In genomic region chr20:36819662-36820061, GRCh38 we compare ENCODE assay signal across 13 cellular contexts. TPM values are rescaled to one million over a fixed set of nuclear protein-coding genes. Genes with fewer than 3 reads are reported as not detected.
A peak's percentile ranks its signal among the peaks of the same experiment; 100 is the strongest.
DNase-seq lines count a peak whose midpoint lies in the region; ATAC-seq lines count a peak whose summit lies in the region.
"Had no signal": no experiment of that assay in that cellular context is flagged by ENCODE, and none has a peak within 500 bp of the region (broad histone marks: within the 10 kb centered on the region; RNA-seq: fewer than 3 reads in every experiment).

No MANE protein-coding gene starts in this region.

- peak overlapping the region; percentile 73 for H3K27ac Mint-ChIP-seq in stimulated activated naive B cell treated with anti-CD40 and anti-IgM and Interleukin-4, amounts not matched to agents 10 μg/mL and 1 μg/mL and 100 μg/mL, for 72 hours
- H3K27ac Mint-ChIP-seq: activated T-helper 17 cell treated with anti-CD3 and anti-CD28 coated beads, Interleukin-2, amount 50 U/mL, for 72 hours had no signal

- H3K36me3 Mint-ChIP-seq in stimulated activated naive B cell treated with anti-CD40 and anti-IgM and Interleukin-4, amounts not matched to agents 10 μg/mL and 1 μg/mL and 100 μg/mL, for 72 hours: peaks cover 29 to 44% of the 10 kb centered on the region in 2 donors

- no peaks in the 10 kb centered on the region for H3K9me3 ChIP-seq in HUES6 (ENCODE audit: control insufficient read depth, insufficient read depth, low read depth, low read length)

- H3K27me3 ChIP-seq in HUES6 (ENCODE audit: control insufficient read depth, insufficient read depth, low read length): no peaks in the 10 kb centered on the region

- no peak overlapping the region for H3K4me3 Mint-ChIP-seq in stimulated activated naive B cell treated with anti-CD40 and anti-IgM and Interleukin-4, amounts not matched to agents 10 μg/mL and 1 μg/mL and 100 μg/mL, for 72 hours
- H3K4me3 Mint-ChIP-seq: activated T-helper 17 cell treated with anti-CD3 and anti-CD28 coated beads, Interleukin-2, amount 50 U/mL, for 72 hours had no signal

- H3K4me1 Mint-ChIP-seq in stimulated activated naive B cell treated with anti-CD40 and anti-IgM and Interleukin-4, amounts not matched to agents 10 μg/mL and 1 μg/mL and 100 μg/mL, for 72 hours: peaks cover 6 to 9% of the 10 kb centered on the region in 2 donors
- H3K4me1 Mint-ChIP-seq: activated T-helper 17 cell treated with anti-CD3 and anti-CD28 coated beads, Interleukin-2, amount 50 U/mL, for 72 hours had no signal

- H3K9me3 Mint-ChIP-seq in stimulated activated naive B cell treated with anti-CD40 and anti-IgM and Interleukin-4, amounts not matched to agents 10 μg/mL and 1 μg/mL and 100 μg/mL, for 72 hours: no peaks in the 10 kb centered on the region
- H3K9me3 Mint-ChIP-seq: activated T-helper 17 cell treated with anti-CD3 and anti-CD28 coated beads, Interleukin-2, amount 50 U/mL, for 72 hours had no signal

- 0 out of 2 replicates have a peak overlapping the region, but pooled peaks have one; percentile 52 for H3K27ac ChIP-seq in HUES6 (ENCODE audit: low read depth, low read length)

- peaks cover 43% of the 10 kb centered on the region for H3K36me3 ChIP-seq in HUES6 (ENCODE audit: control insufficient read depth, insufficient read depth, low read length)

- peak overlapping the region; percentile 45 for H3K9ac ChIP-seq in HUES6 (ENCODE audit: low read length)

- no peaks in the 10 kb centered on the region for H3K27me3 Mint-ChIP-seq in stimulated activated naive B cell treated with anti-CD40 and anti-IgM and Interleukin-4, amounts not matched to agents 10 μg/mL and 1 μg/mL and 100 μg/mL, for 72 hours
- H3K27me3 Mint-ChIP-seq: activated T-helper 17 cell treated with anti-CD3 and anti-CD28 coated beads, Interleukin-2, amount 50 U/mL, for 72 hours had no signal

- peak; percentile 16 to 73 for DNase-seq in NCI-H524 (lab: John Stamatoyannopoulos, UW)
- no peak for DNase-seq in left cardiac atrium
- no peak for DNase-seq in stimulated activated naive B cell treated with anti-CD40 and anti-IgM and Interleukin-4, amounts not matched to agents 10 μg/mL and 1 μg/mL and 100 μg/mL, for 72 hours
- no peak for DNase-seq in T-helper 9 cell
- DNase-seq in effector CD8-positive, alpha-beta T cell (lab: John Stamatoyannopoulos, UW): no peak
- DNase-seq: cortex of kidney; DND-41; Kasumi-1; PC-3; stimulated activated CD4-positive, alpha-beta T cell treated with anti-CD3 and anti-CD28 coated beads, Interleukin-12 subunit alpha, Interleukin-12 subunit beta, amount 100 ng/mL, for 4 hours had no signal

- H3K4me3 ChIP-seq in HUES6 (ENCODE audit: low read depth, low read length): no peak overlapping the region

- ATAC-seq in left cardiac atrium (peak; percentile 13 to 41), GM21360 (IDR thresholded peaks at IDR 0.05; ENCODE audit: unreplicated experiment) (no peak)
- no peak for ATAC-seq in stimulated activated naive B cell treated with anti-CD40 and anti-IgM and Interleukin-4, amounts not matched to agents 10 μg/mL and 1 μg/mL and 100 μg/mL, for 72 hours (replicated peaks)
- ATAC-seq: activated T-helper 17 cell treated with anti-CD3 and anti-CD28 coated beads, Interleukin-2, amount 50 U/mL, for 72 hours; PC-3 had no signal

- intact Hi-C loops in left cardiac atrium (cut with DNase I): no loop called here

- H3K4me1 ChIP-seq in HUES6 (ENCODE audit: control insufficient read depth, insufficient read depth, low read length): peaks cover 29% of the 10 kb centered on the region

RNA-seq across cellular contexts. Expression of gene DSN1, which starts 46.1 kb away (rescaled TPM):
- total RNA-seq in left cardiac atrium: 1 to 10 TPM; 5.0 to 6.7 TPM

RNA-seq across cellular contexts. Expression of gene TLDC2, which starts 56.3 kb away (rescaled TPM):
- under 1 TPM in 1 of 2 donors, not detected in 1; 0.18 TPM for total RNA-seq in left cardiac atrium
- total RNA-seq: activated T-helper 17 cell treated with anti-CD3 and anti-CD28 coated beads, Interleukin-2, amount 50 U/mL, for 72 hours; PC-3 had no signal

Comparison
In these comparisons a context has a peak if more than half of its experiments do, and no peak if none do; other contexts are left out.
1. DNase-seq: peak in NCI-H524 (2 of 2); none in left cardiac atrium (single experiment), stimulated activated naive B cell treated with anti-CD40 and anti-IgM and Interleukin-4, amounts not matched to agents 10 μg/mL and 1 μg/mL and 100 μg/mL, for 72 hours (single experiment), T-helper 9 cell (single experiment) and effector CD8-positive, alpha-beta T cell (single experiment).
2. ATAC-seq: peak in left cardiac atrium (2 of 2); none in stimulated activated naive B cell treated with anti-CD40 and anti-IgM and Interleukin-4, amounts not matched to agents 10 μg/mL and 1 μg/mL and 100 μg/mL, for 72 hours (0 of 2) and GM21360 (single experiment).